In the genomic region with DNA sequence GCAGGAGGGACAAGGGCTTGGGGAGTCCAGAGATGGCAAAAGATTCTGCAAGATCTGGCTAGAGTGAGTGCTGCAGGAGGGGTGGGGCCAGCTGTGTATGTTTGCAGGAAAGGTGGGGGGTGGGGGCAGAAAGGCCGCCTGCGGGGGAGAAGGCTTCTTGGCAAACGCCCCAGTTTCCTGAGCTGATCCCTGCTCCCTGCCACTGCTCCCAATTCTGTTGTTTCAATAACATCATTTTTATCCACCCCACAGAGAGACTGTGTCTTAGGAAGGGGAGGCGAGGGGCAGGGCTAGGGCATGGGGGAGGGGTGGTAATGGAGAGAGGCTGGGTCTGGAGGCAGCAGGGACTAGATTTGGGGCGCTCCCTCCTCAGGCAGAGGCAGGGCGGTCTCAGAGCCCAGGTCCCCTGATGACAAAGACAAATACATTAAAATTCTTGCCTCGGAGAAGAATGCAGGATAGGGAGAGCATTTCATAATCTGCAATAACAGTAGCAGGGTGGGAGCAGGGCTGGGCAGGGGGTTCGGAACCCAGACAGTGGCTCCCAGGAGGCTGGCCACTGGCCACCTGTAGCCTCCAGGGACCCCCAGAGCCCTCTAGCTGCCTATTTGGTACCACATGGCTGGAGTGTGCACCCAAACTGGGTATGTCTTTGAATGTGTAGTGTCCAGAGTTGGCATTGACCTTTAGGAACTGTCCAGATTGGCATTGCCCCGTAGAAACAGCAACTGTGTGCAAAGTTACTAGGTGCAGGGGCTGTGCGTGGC, we compare ENCODE assay signal across 22 cellular contexts. TPM values are rescaled to one million over a fixed set of nuclear protein-coding genes. Genes with fewer than 3 reads are reported as not detected.
DNase-seq lines count a peak whose midpoint lies in the region; ATAC-seq and FAIRE-seq lines count a peak whose summit lies in the region.
"Had no signal": no experiment of that assay in that cellular context is flagged by ENCODE, and none has a peak within 500 bp of the region (broad histone marks: within the 10 kb centered on the region; RNA-seq: fewer than 3 reads in every experiment).

No MANE protein-coding gene starts in this region.

- DNase-seq in cardiac septum (ENCODE audit: low spot score) (peak; percentile 22), left ventricle myocardium superior (no peak), NCI-H226 (peak; percentile 14), kidney glomerular epithelial cell (lab: John Stamatoyannopoulos, UW) (peak; percentile 30), urothelium cell line (ENCODE audit: low spot score) (peak; percentile 60), SIG-M5 treated with dmso at 0.1 percent for 504 hours (lab: John Stamatoyannopoulos, UW; ENCODE audit: unreplicated experiment) (no peak), retina (no peak)
- DNase-seq: activated CD4-positive, CD25-positive, alpha-beta regulatory T cell; brain microvascular endothelial cell; dermis blood vessel endothelial cell; foreskin keratinocyte; HFFc6; mesendoderm; NCI-H1930; NCI-H526; nephron progenitor cell; SIG-M5; stimulated activated CD8-positive, alpha-beta memory T cell treated with anti-CD3 and anti-CD28 coated beads, Interleukin-4, amount 100 ng/mL, for 48 hours; T-helper 2 cell had no signal

- intact Hi-C loops in cardiac septum (cut with DNase I), result no loop called here
- intact Hi-C loops in left ventricle myocardium superior (cut with micrococcal nuclease), result no loop called here

- ATAC-seq in left ventricle myocardium superior (no peak), HG03196 (IDR thresholded peaks at IDR 0.05; ENCODE audit: unreplicated experiment) (no peak)
- ATAC-seq: foreskin keratinocyte had no signal

- peak; percentile 65 for FAIRE-seq in urothelium cell line (lab: Jason Lieb, UNC)

RNA-seq across cellular contexts. Expression of a gene that starts 2.1 kb away (rescaled TPM):
- 0.46 TPM for total RNA-seq in cardiac septum
- total RNA-seq in left ventricle myocardium superior, result 2.4 TPM
- total RNA-seq: activated T-helper 2 cell treated with anti-CD3 and anti-CD28 coated beads, Interferon-gamma antibody, Interleukin-2, Interleukin-4, amounts not matched to agents 10 μg/mL and 5 μg/mL and 100 μg/mL, durations not matched to agents 14 hours and 24 hours and 36 hours; CD4-positive, alpha-beta T cell; dermis blood vessel endothelial cell; foreskin keratinocyte; HFFc6 had no signal

RNA-seq across cellular contexts. Expression of a gene that starts 23.1 kb away (rescaled TPM):
- total RNA-seq in cardiac septum (not detected), left ventricle myocardium superior (not detected)
- total RNA-seq: HFFc6 had no signal

RNA-seq across cellular contexts. Expression of a gene that starts 26.0 kb away (rescaled TPM):
- total RNA-seq in cardiac septum, result 0.13 TPM
- total RNA-seq in left ventricle myocardium superior, result 0.12 TPM
- total RNA-seq: activated T-helper 2 cell treated with anti-CD3 and anti-CD28 coated beads, Interferon-gamma antibody, Interleukin-2, Interleukin-4, amounts not matched to agents 10 μg/mL and 5 μg/mL and 100 μg/mL, durations not matched to agents 14 hours and 24 hours and 36 hours; CD4-positive, alpha-beta T cell; dermis blood vessel endothelial cell; foreskin keratinocyte; HFFc6 had no signal

Comparison
In these comparisons a context has a peak if more than half of its experiments do, and no peak if none do; other contexts are left out.
1. DNase-seq: peak in cardiac septum (single experiment), NCI-H226 (single experiment), kidney glomerular epithelial cell (single experiment) and urothelium cell line (single experiment); none in left ventricle myocardium superior (single experiment), SIG-M5 treated with dmso at 0.1 percent for 504 hours (single experiment) and retina (single experiment).